In genomic region chr2:201639205-201639604, GRCh38 we compare ENCODE assay signal across 26 cellular contexts. TPM values are rescaled to one million over a fixed set of nuclear protein-coding genes. Genes with fewer than 3 reads are reported as not detected.
"Had no signal": no experiment of that assay in that cellular context is flagged by ENCODE, and none has a peak within 500 bp of the region (broad histone marks: within the 10 kb centered on the region; RNA-seq: fewer than 3 reads in every experiment).

No MANE protein-coding gene starts in this region.

- H3K27me3 Mint-ChIP-seq: activated naive CD8-positive, alpha-beta T cell; activated T-cell treated with anti-CD3 and anti-CD28 coated beads, Interleukin-2, amount 50 U/mL, for 24 hours; T-cell had no signal

- H3K4me3 Mint-ChIP-seq: activated naive CD8-positive, alpha-beta T cell; activated T-cell treated with anti-CD3 and anti-CD28 coated beads, Interleukin-2, amount 50 U/mL, for 24 hours; dendritic cell treated with granulocyte-macrophage colony-stimulating factor and Interleukin-4, amounts not matched to agents 40 ng/mL and 50 ng/mL, for 4 days; T-cell had no signal

- H3K9me3 Mint-ChIP-seq: activated T-cell treated with anti-CD3 and anti-CD28 coated beads, Interleukin-2, amount 50 U/mL, for 24 hours; dendritic cell treated with granulocyte-macrophage colony-stimulating factor and Interleukin-4, amounts not matched to agents 40 ng/mL and 50 ng/mL, for 4 days; nephron; T-cell had no signal

- ATAC-seq: gastroesophageal sphincter, heart left ventricle, left lung, T-cell had no signal

- DNase-seq: activated CD4-positive, alpha-beta T cell treated with anti-CD3 and anti-CD28 coated beads, Interleukin-2, amount 50 U/mL, for 4 hours; activated CD4-positive, CD25-positive, alpha-beta regulatory T cell; activated effector memory CD4-positive, alpha-beta T cell treated with Interleukin-2 at 50 U/mL for 16 hours; activated T-cell treated with anti-CD3 and anti-CD28 coated beads, Interleukin-2, amount 50 U/mL, for 24 hours; amygdala; effector memory CD4-positive, alpha-beta T cell; heart left ventricle; left lung; midbrain; occipital lobe; posterior cingulate gyrus; sigmoid colon; stimulated activated naive CD4-positive, alpha-beta T cell; substantia nigra; T-cell; tibial artery; uterus had no signal

- H3K27ac ChIP-seq: cardiac muscle cell, esophagus muscularis mucosa, gastroesophageal sphincter, heart left ventricle, left lung, sigmoid colon, tibial artery, uterus had no signal

- H3K4me1 ChIP-seq: uterus had no signal

- H3K4me3 ChIP-seq: cardiac muscle cell, esophagus muscularis mucosa, gastroesophageal sphincter, heart left ventricle, left lung, sigmoid colon, tibial artery, uterus had no signal

- H3K9me3 ChIP-seq: esophagus muscularis mucosa, gastroesophageal sphincter, heart left ventricle, left lung, sigmoid colon, tibial artery, uterus had no signal

- H3K27ac Mint-ChIP-seq: activated naive CD8-positive, alpha-beta T cell; activated T-cell treated with anti-CD3 and anti-CD28 coated beads, Interleukin-2, amount 50 U/mL, for 24 hours; dendritic cell treated with granulocyte-macrophage colony-stimulating factor and Interleukin-4, amounts not matched to agents 40 ng/mL and 50 ng/mL, for 4 days; nephron; T-cell had no signal

- H3K36me3 ChIP-seq: uterus had no signal

- FAIRE-seq: endothelial cell of umbilical vein had no signal

- H3K27me3 ChIP-seq: cardiac muscle cell, esophagus muscularis mucosa, gastroesophageal sphincter, heart left ventricle, sigmoid colon, tibial artery, uterus had no signal

RNA-seq across cellular contexts. Expression of gene MPP4, which starts 59.2 kb away (rescaled TPM):
- total RNA-seq: kidney epithelial cell, left lung, renal cortical epithelial cell had no signal
